8 cellular contexts compared by ENCODE assay signal in genomic region chr12:103495158-103495782, GRCh38. TPM values are rescaled to one million over a fixed set of nuclear protein-coding genes. Genes with fewer than 3 reads are reported as not detected.
DNase-seq lines count a peak whose midpoint lies in the region; TF ChIP-seq lines count a peak whose summit lies in the region.

No MANE protein-coding gene starts in this region.

- intact Hi-C loops in vagina (cut with DNase I), result no loop called here

- H3K36me3 Mint-ChIP-seq in nephron (ENCODE audit: low read depth), result no peaks in the 10 kb centered on the region

- H3K36me3 ChIP-seq in H7 (replicated peaks; ENCODE audit: control insufficient read depth, insufficient read depth, low read length) (no peaks in the 10 kb centered on the region), vagina (no peaks in the 10 kb centered on the region)

- no peak for TF ChIP-seq CTCF in nephron (IDR thresholded peaks at IDR 0.05; ENCODE audit: unreplicated experiment in 3 of 3)
- TF ChIP-seq CTCF in vagina (IDR thresholded peaks at IDR 0.05), result no peak

- peaks cover 13% of the 10 kb centered on the region for H3K4me1 ChIP-seq in vagina

- peaks cover 12% of the 10 kb centered on the region for H3K4me1 Mint-ChIP-seq in nephron

- peaks cover 5% of the 10 kb centered on the region; the same call in 1 of the 2 replicates for H3K27me3 ChIP-seq in H7 (ENCODE audit: control insufficient read depth, insufficient read depth, low read length)
- H3K27me3 ChIP-seq in vagina, result peaks cover 3% of the 10 kb centered on the region

- H3K27ac Mint-ChIP-seq in nephron, result no peak overlapping the region

- peak overlapping the region; percentile 64 to 80 (median 70) for H3K4me3 Mint-ChIP-seq in nephron

- H3K4me3 ChIP-seq in H7 (ENCODE audit: insufficient read depth, low read depth, low read length) (peak overlapping the region; percentile 54), vagina (peak overlapping the region; percentile 35 to 43)

- no peaks in the 10 kb centered on the region for H3K9me3 ChIP-seq in vagina

- TF ChIP-seq POLR2A in vagina (IDR thresholded peaks at IDR 0.05), result no peak

- no peaks in the 10 kb centered on the region for H3K9me3 Mint-ChIP-seq in nephron

- no peak overlapping the region for H3K27ac ChIP-seq in vagina

- DNase-seq in DMS79 (lab: John Stamatoyannopoulos, UW) (peak; percentile 57), H7 (peak; percentile 88), NCI-H1694 treated with DMSO at 0.1 percent for 48 hours (lab: John Stamatoyannopoulos, UW) (peak; percentile 24), vagina (ENCODE audit: extremely low spot score in 2 of 2) (no peak), inferior parietal cortex (ENCODE audit: extremely low spot score) (no peak)
- DNase-seq in activated CD4-positive, alpha-beta T cell treated with anti-CD3 and anti-CD28 coated beads, Interleukin-2, amount 50 U/mL, for 1 hour, result peak; percentile 50
- DNase-seq in effector CD8-positive, alpha-beta T cell (lab: John Stamatoyannopoulos, UW), result peak; percentile 40

- H3K27me3 Mint-ChIP-seq in nephron (ENCODE audit: low read depth), result peaks cover 59% of the 10 kb centered on the region

RNA-seq across cellular contexts. Expression of gene C12orf42, which starts 0.5 kb away (rescaled TPM):
- total RNA-seq in H7 (2014; rRNA removed; shearing (Covaris generic)), result not detected in 2 replicates
- total RNA-seq in vagina, result not detected

Comparison
In these comparisons a context has a peak if more than half of its experiments do, and no peak if none do; other contexts are left out.
1. DNase-seq: peak in DMS79 (single experiment), H7 (single experiment), NCI-H1694 treated with DMSO at 0.1 percent for 48 hours (single experiment), activated CD4-positive, alpha-beta T cell treated with anti-CD3 and anti-CD28 coated beads, Interleukin-2, amount 50 U/mL, for 1 hour (single experiment) and effector CD8-positive, alpha-beta T cell (single experiment); none in vagina (0 of 2) and inferior parietal cortex (single experiment).